Comparison of ENCODE assay signal across 16 cellular contexts in genomic region chr6:142848156-142848555, GRCh38.
DNase-seq lines count a peak whose midpoint lies in the region; ATAC-seq and TF ChIP-seq lines count a peak whose summit lies in the region.
"Had no signal": no experiment of that assay in that cellular context is flagged by ENCODE, and none has a peak within 500 bp of the region (broad histone marks: within the 10 kb centered on the region; RNA-seq: fewer than 3 reads in every experiment).

No MANE protein-coding gene starts in this region.

- no peaks in the 10 kb centered on the region for H3K9me3 ChIP-seq in heart right ventricle
- H3K9me3 ChIP-seq in right cardiac atrium (ENCODE audit: control insufficient read depth, low read length) = no peaks in the 10 kb centered on the region
- H3K9me3 ChIP-seq in OCI-LY1 (ENCODE audit: low read length) = no peaks in the 10 kb centered on the region
- no peaks in the 10 kb centered on the region for H3K9me3 ChIP-seq in effector memory CD4-positive, alpha-beta T cell (ENCODE audit: control insufficient read depth, low read length)
- no peaks in the 10 kb centered on the region for H3K9me3 ChIP-seq in testis
- H3K9me3 ChIP-seq in tibial nerve = no peaks in the 10 kb centered on the region
- H3K9me3 ChIP-seq: upper lobe of left lung had no signal

- no peak overlapping the region for H3K27ac Mint-ChIP-seq in stimulated activated naive CD8-positive, alpha-beta T cell treated with anti-CD3 and anti-CD28 coated beads, Interleukin-15, amount 100 ng/mL, for 72 hours
- H3K27ac Mint-ChIP-seq: GM23338 had no signal

- DNase-seq in heart right ventricle = no peak
- DNase-seq in right cardiac atrium = no peak
- no peak for DNase-seq in effector memory CD4-positive, alpha-beta T cell
- no peak for DNase-seq in stimulated activated naive CD8-positive, alpha-beta T cell treated with anti-CD3 and anti-CD28 coated beads, Interleukin-15, amount 100 ng/mL, for 72 hours
- no peak for DNase-seq in foreskin fibroblast
- DNase-seq in testis = no peak
- no peak for DNase-seq in tibial nerve (ENCODE audit: low spot score in 2 of 2)
- DNase-seq: activated naive CD4-positive, alpha-beta T cell treated with Interleukin-2 at 50 U/mL for 16 hours; caudate nucleus; NCI-H1048; NCI-H774; stimulated activated CD4-positive, alpha-beta T cell treated with anti-CD3 and anti-CD28 coated beads, Interleukin-2, amount 100 ng/mL, for 48 hours; upper lobe of left lung had no signal

- H3K27ac ChIP-seq in heart right ventricle = peak overlapping the region in 8 of 10 donors; percentile 79 to 92 (median 84)
- no peak overlapping the region for H3K27ac ChIP-seq in right cardiac atrium (ENCODE audit: low read length)
- H3K27ac ChIP-seq in OCI-LY1 (ENCODE audit: low read depth, low read length, poor library complexity, severe bottlenecking) = peak overlapping the region; percentile 85
- H3K27ac ChIP-seq in effector memory CD4-positive, alpha-beta T cell (ENCODE audit: insufficient read depth, low read length, poor library complexity, severe bottlenecking) = peak overlapping the region; percentile 15
- H3K27ac ChIP-seq in testis = no peak overlapping the region
- no peak overlapping the region for H3K27ac ChIP-seq in tibial nerve
- H3K27ac ChIP-seq: upper lobe of left lung had no signal

- peaks cover 15% of the 10 kb centered on the region; the same call in 1 of the 2 replicates for H3K79me2 ChIP-seq in OCI-LY1 (ENCODE audit: insufficient read depth, low read length)

- ATAC-seq in heart right ventricle (no peak), right cardiac atrium (no peak)
- no peak for ATAC-seq in stimulated activated naive CD8-positive, alpha-beta T cell treated with anti-CD3 and anti-CD28 coated beads, Interleukin-15, amount 100 ng/mL, for 72 hours
- ATAC-seq: GM23338, Right ventricle myocardium inferior had no signal

- TF ChIP-seq CTCF in heart right ventricle (IDR thresholded peaks at IDR 0.05) (no peak), OCI-LY1 (IDR thresholded peaks at IDR 0.05; ENCODE audit: low read length) (no peak), foreskin fibroblast (IDR thresholded peaks at IDR 0.05; ENCODE audit: low read depth, low read length) (no peak), testis (IDR thresholded peaks at IDR 0.05) (no peak), tibial nerve (IDR thresholded peaks at IDR 0.05) (no peak)

- H3K4me1 ChIP-seq in heart right ventricle = peaks cover 25 to 94% (median 88%) of the 10 kb centered on the region in 9 donors
- H3K4me1 ChIP-seq in right cardiac atrium (ENCODE audit: control insufficient read depth, insufficient read depth, low read length) = peaks cover 13% of the 10 kb centered on the region
- peaks cover 98% of the 10 kb centered on the region for H3K4me1 ChIP-seq in OCI-LY1 (ENCODE audit: insufficient read depth, low read length, severe bottlenecking)
- peaks cover 77% of the 10 kb centered on the region for H3K4me1 ChIP-seq in effector memory CD4-positive, alpha-beta T cell (ENCODE audit: control insufficient read depth, insufficient read depth, low read length, poor library complexity, severe bottlenecking)
- H3K4me1 ChIP-seq in testis = peaks cover 15% of the 10 kb centered on the region
- H3K4me1 ChIP-seq in tibial nerve = peaks cover 0 to 90% (median 39%) of the 10 kb centered on the region in 4 donors

- no peak overlapping the region for H2AFZ ChIP-seq in OCI-LY1 (ENCODE audit: low read length)
- H2AFZ ChIP-seq: GM23338 had no signal

- no peaks in the 10 kb centered on the region for H3F3A ChIP-seq in OCI-LY1 (ENCODE audit: insufficient read depth, low read length)

- intact Hi-C loops in heart right ventricle (cut with DNase I) (loop anchor here in 5 of 10 donors (2.0 to 10.0 kb wide), 3 partner anchors 19 to 97 kb away; partner anchors contain the start of gene HIVEP2 (in 3 of the 5)), right cardiac atrium (cut with DNase I) (loop anchor here in 1 of 4 donors (10.0 kb wide), 1 partner anchor 97 kb away; the partner anchor contains the start of gene HIVEP2), testis (cut with DNase I; ENCODE audit: low total_unique reads) (loop anchor here (10.0 kb wide), 1 partner anchor 97 kb away; the partner anchor contains the start of gene HIVEP2)

- no peaks in the 10 kb centered on the region for H3K27me3 Mint-ChIP-seq in stimulated activated naive CD8-positive, alpha-beta T cell treated with anti-CD3 and anti-CD28 coated beads, Interleukin-15, amount 100 ng/mL, for 72 hours

- no peak overlapping the region for H3K9ac ChIP-seq in OCI-LY1 (ENCODE audit: low read length)

- H3K4me3 Mint-ChIP-seq in stimulated activated naive CD8-positive, alpha-beta T cell treated with anti-CD3 and anti-CD28 coated beads, Interleukin-15, amount 100 ng/mL, for 72 hours = peak overlapping the region; percentile 24 to 26
- H3K4me3 Mint-ChIP-seq: GM23338 had no signal

- no peaks in the 10 kb centered on the region for H3K36me3 ChIP-seq in heart right ventricle
- no peaks in the 10 kb centered on the region for H3K36me3 ChIP-seq in OCI-LY1 (ENCODE audit: insufficient read depth, low read length)
- no peaks in the 10 kb centered on the region for H3K36me3 ChIP-seq in effector memory CD4-positive, alpha-beta T cell (ENCODE audit: control insufficient read depth, insufficient read depth, low read length)
- H3K36me3 ChIP-seq in testis (ENCODE audit: low read depth, missing control alignments) = no peaks in the 10 kb centered on the region
- no peaks in the 10 kb centered on the region for H3K36me3 ChIP-seq in tibial nerve
- H3K36me3 ChIP-seq: upper lobe of left lung had no signal

- H3K4me2 ChIP-seq in OCI-LY1 (ENCODE audit: low read length) = no peak overlapping the region
- H3K4me2 ChIP-seq: GM23338 had no signal

- no peak overlapping the region for H3K4me3 ChIP-seq in heart right ventricle
- H3K4me3 ChIP-seq in right cardiac atrium (ENCODE audit: low read length) = no peak overlapping the region
- no peak overlapping the region for H3K4me3 ChIP-seq in OCI-LY1 (ENCODE audit: low read depth, low read length, poor library complexity, severe bottlenecking)
- H3K4me3 ChIP-seq in effector memory CD4-positive, alpha-beta T cell (ENCODE audit: insufficient read depth, low read depth, low read length, poor library complexity, severe bottlenecking) = no peak overlapping the region
- H3K4me3 ChIP-seq in foreskin fibroblast (ENCODE audit: low read depth in 1 of 2, low read length in 2 of 2) = no peak overlapping the region
- H3K4me3 ChIP-seq in testis = no peak overlapping the region
- H3K4me3 ChIP-seq in tibial nerve = no peak overlapping the region
- H3K4me3 ChIP-seq: GM23338, upper lobe of left lung had no signal

- TF ChIP-seq EP300 in tibial nerve (IDR thresholded peaks at IDR 0.05) = no peak

- H3K9me2 ChIP-seq in OCI-LY1 (ENCODE audit: low read depth, low read length) = no peaks in the 10 kb centered on the region

- no peak for TF ChIP-seq POLR2A in testis (IDR thresholded peaks at IDR 0.05)
- TF ChIP-seq POLR2A in tibial nerve (IDR thresholded peaks at IDR 0.05) = no peak

- H3K9me3 Mint-ChIP-seq in stimulated activated naive CD8-positive, alpha-beta T cell treated with anti-CD3 and anti-CD28 coated beads, Interleukin-15, amount 100 ng/mL, for 72 hours = no peaks in the 10 kb centered on the region
- H3K9me3 Mint-ChIP-seq: GM23338 had no signal

- peaks cover 99% of the 10 kb centered on the region for H3K4me1 Mint-ChIP-seq in stimulated activated naive CD8-positive, alpha-beta T cell treated with anti-CD3 and anti-CD28 coated beads, Interleukin-15, amount 100 ng/mL, for 72 hours

- no peaks in the 10 kb centered on the region for H4K20me1 ChIP-seq in OCI-LY1 (ENCODE audit: insufficient read depth, low read length)

- H3K27me3 ChIP-seq in heart right ventricle (no peaks in the 10 kb centered on the region), right cardiac atrium (ENCODE audit: control insufficient read depth, insufficient read depth) (no peaks in the 10 kb centered on the region), OCI-LY1 (ENCODE audit: insufficient read depth, low read length) (no peaks in the 10 kb centered on the region), testis (no peaks in the 10 kb centered on the region), tibial nerve (no peaks in the 10 kb centered on the region)
- no peaks in the 10 kb centered on the region for H3K27me3 ChIP-seq in effector memory CD4-positive, alpha-beta T cell (replicated peaks; ENCODE audit: control insufficient read depth, insufficient read depth, low read length, poor library complexity, severe bottlenecking)
- H3K27me3 ChIP-seq: upper lobe of left lung had no signal

Comparison
In these comparisons a context has a peak if more than half of its experiments do, and no peak if none do; other contexts are left out.
1. H3K27ac ChIP-seq: peak in heart right ventricle (8 of 10), OCI-LY1 (single experiment) and effector memory CD4-positive, alpha-beta T cell (single experiment); none in right cardiac atrium (single experiment), testis (0 of 2) and tibial nerve (0 of 4).